8 cellular contexts compared by ENCODE assay signal in genomic region chr2:105403785-105404698, GRCh38. TPM values are rescaled to one million over a fixed set of nuclear protein-coding genes. Genes with fewer than 3 reads are reported as not detected.
DNase-seq lines count a peak whose midpoint lies in the region; ATAC-seq and TF ChIP-seq lines count a peak whose summit lies in the region.

No MANE protein-coding gene starts in this region.

- no peaks in the 10 kb centered on the region for H3K79me2 ChIP-seq in Loucy (ENCODE audit: insufficient read depth, low read length)

- no peak overlapping the region for H3K9ac ChIP-seq in Loucy (ENCODE audit: low read depth, low read length, poor library complexity, severe bottlenecking)

- H3K9me2 ChIP-seq in Loucy (replicated peaks; ENCODE audit: low read depth, low read length): no peaks in the 10 kb centered on the region

- no peaks in the 10 kb centered on the region for H3K36me3 ChIP-seq in Loucy (ENCODE audit: insufficient read depth, low read length)
- H3K36me3 ChIP-seq in body of pancreas (replicated peaks in 1 of 2; ENCODE audit: insufficient read depth in 1 of 2, low read depth in 2 of 2): no peaks in the 10 kb centered on the region
- H3K36me3 ChIP-seq in mesodermal cell (ENCODE audit: control insufficient read depth, insufficient read depth, low read length): no peaks in the 10 kb centered on the region

- H4K20me1 ChIP-seq in Loucy (ENCODE audit: insufficient read depth, low read length, poor library complexity, severe bottlenecking): no peaks in the 10 kb centered on the region

- H3F3A ChIP-seq in Loucy (ENCODE audit: low read depth): no peaks in the 10 kb centered on the region

- no peak overlapping the region for H3K27ac ChIP-seq in body of pancreas
- peak overlapping the region; percentile 16 for H3K27ac ChIP-seq in mesodermal cell (ENCODE audit: low read depth, low read length, severe bottlenecking)

- peak; percentile 50 for ATAC-seq in body of pancreas
- no peak for ATAC-seq in HG03175 (IDR thresholded peaks at IDR 0.05; ENCODE audit: unreplicated experiment)

- H2AFZ ChIP-seq in Loucy (ENCODE audit: low read length): peak overlapping the region; percentile 42

- H3K27me3 ChIP-seq in Loucy (ENCODE audit: insufficient read depth, low read length, poor library complexity, severe bottlenecking) (no peaks in the 10 kb centered on the region), body of pancreas (peaks cover 0 to 6% of the 10 kb centered on the region in 2 donors)

- H3K4me2 ChIP-seq in Loucy (ENCODE audit: low read depth, low read length, poor library complexity, severe bottlenecking): no peak overlapping the region

- H3K4me1 ChIP-seq in Loucy (ENCODE audit: insufficient read depth, low read length, poor library complexity, severe bottlenecking): peaks cover 10% of the 10 kb centered on the region
- peaks cover 3% of the 10 kb centered on the region for H3K4me1 ChIP-seq in body of pancreas
- H3K4me1 ChIP-seq in mesodermal cell (ENCODE audit: control insufficient read depth, insufficient read depth, low read length, poor library complexity, severe bottlenecking): peaks cover 30% of the 10 kb centered on the region

- no peak for TF ChIP-seq POLR2A in body of pancreas (IDR thresholded peaks at IDR 0.05)

- intact Hi-C loops in body of pancreas (cut with DNase I): no loop called here

- 62 to 65% methylated on average over 12 to 14 of the region's 14 CpGs for WGBS in body of pancreas, 2 donors
- 81 to 83% methylated on average over 9 to 10 of the region's 14 CpGs for WGBS in mesodermal cell (ENCODE audit: insufficient coverage in 2 of 2), 2 experiments

- no peak overlapping the region for H3K4me3 ChIP-seq in Loucy (ENCODE audit: low read length, poor library complexity, severe bottlenecking)
- H3K4me3 ChIP-seq in body of pancreas: no peak overlapping the region
- H3K4me3 ChIP-seq in mesodermal cell (ENCODE audit: extremely low read depth, insufficient read depth, low read length, poor library complexity, severe bottlenecking): no peak overlapping the region

- peak; percentile 76 for DNase-seq in AG08396 (ENCODE audit: low spot score)
- DNase-seq in body of pancreas: no peak
- DNase-seq in NOMO-1 treated with DMSO at 0.1 percent for 48 hours (lab: John Stamatoyannopoulos, UW; ENCODE audit: unreplicated experiment): no peak
- DNase-seq in DMS53 (lab: John Stamatoyannopoulos, UW): no peak
- no peak for DNase-seq in DMS114 treated with DMSO at 0.1 percent for 48 hours (lab: John Stamatoyannopoulos, UW; ENCODE audit: unreplicated experiment)

- peak; percentile 66 for TF ChIP-seq CTCF in Loucy (conservative IDR thresholded peaks at IDR 0.05; ENCODE audit: low read length)
- no peak for TF ChIP-seq CTCF in body of pancreas (IDR thresholded peaks at IDR 0.05)

- no peaks in the 10 kb centered on the region for H3K9me3 ChIP-seq in Loucy (ENCODE audit: insufficient read depth, low read depth, low read length)
- no peaks in the 10 kb centered on the region for H3K9me3 ChIP-seq in body of pancreas
- no peaks in the 10 kb centered on the region for H3K9me3 ChIP-seq in mesodermal cell (ENCODE audit: control insufficient read depth, low read length)

RNA-seq across cellular contexts. Expression of gene FHL2, which starts 5.2 kb away (rescaled TPM):
- 10 to 100 TPM in 1 of 2 donors, 1 to 10 TPM in 1; 3.6 to 21.8 TPM for total RNA-seq in body of pancreas
- polyA plus RNA-seq in mesodermal cell (2013, experiment 1 of 2): 16.8 TPM
- 15.6 TPM for polyA plus RNA-seq in mesodermal cell (2013, experiment 2 of 2)
